Comparison of ENCODE assay signal across 1 cellular context in the genomic region with DNA sequence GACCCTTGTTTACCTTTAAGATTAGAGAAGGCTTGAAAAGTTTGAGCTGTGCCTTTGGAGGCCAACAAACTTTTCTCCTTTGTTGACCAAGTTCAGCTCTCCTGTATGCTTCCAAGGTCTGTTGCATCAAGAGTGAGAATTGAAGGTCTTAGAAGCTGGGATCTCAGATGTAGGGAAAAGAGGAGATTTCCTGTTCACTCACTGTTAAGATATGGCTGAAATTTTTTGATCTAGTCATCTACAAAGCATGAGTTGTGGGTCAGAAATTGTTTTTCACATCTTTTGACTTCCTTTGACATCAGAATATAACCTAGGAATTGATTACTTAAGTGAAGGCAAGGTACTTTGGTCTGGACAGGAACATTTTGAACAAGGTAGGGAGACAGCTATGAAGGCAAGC.
TF ChIP-seq lines count a peak whose summit lies in the region.

No MANE protein-coding gene starts in this region.

TF ChIP-seq in GM23338, 12 proteins besides CTCF, POLR2A, EP300 and RAD21:
- TF ChIP-seq POLR2AphosphoS5 (IDR thresholded peaks at IDR 0.05; ENCODE audit: low read depth) (no peak), NANOG (IDR thresholded peaks at IDR 0.05; ENCODE audit: borderline replicate concordance) (no peak), EZH2 (IDR thresholded peaks at IDR 0.05; ENCODE audit: low read depth, unreplicated experiment) (no peak), ZNF331 (CRISPR knock-in tag; IDR thresholded peaks at IDR 0.05; ENCODE audit: low read depth) (no peak), EZH2phosphoT487 (IDR thresholded peaks at IDR 0.05; ENCODE audit: unreplicated experiment) (no peak), JUNB (IDR thresholded peaks at IDR 0.05; ENCODE audit: unreplicated experiment) (no peak), CREB1 (CRISPR knock-in tag; IDR thresholded peaks at IDR 0.05; ENCODE audit: low read depth) (no peak), STAT1 (IDR thresholded peaks at IDR 0.05; ENCODE audit: unreplicated experiment) (no peak), ZNF114 (CRISPR knock-in tag; IDR thresholded peaks at IDR 0.05) (no peak)
- TF ChIP-seq, protein P1, sequence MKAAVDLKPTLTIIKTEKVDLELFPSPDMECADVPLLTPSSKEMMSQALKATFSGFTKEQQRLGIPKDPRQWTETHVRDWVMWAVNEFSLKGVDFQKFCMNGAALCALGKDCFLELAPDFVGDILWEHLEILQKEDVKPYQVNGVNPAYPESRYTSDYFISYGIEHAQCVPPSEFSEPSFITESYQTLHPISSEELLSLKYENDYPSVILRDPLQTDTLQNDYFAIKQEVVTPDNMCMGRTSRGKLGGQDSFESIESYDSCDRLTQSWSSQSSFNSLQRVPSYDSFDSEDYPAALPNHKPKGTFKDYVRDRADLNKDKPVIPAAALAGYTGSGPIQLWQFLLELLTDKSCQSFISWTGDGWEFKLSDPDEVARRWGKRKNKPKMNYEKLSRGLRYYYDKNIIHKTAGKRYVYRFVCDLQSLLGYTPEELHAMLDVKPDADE (IDR thresholded peaks at IDR 0.05) = no peak
- TF ChIP-seq, protein P2, sequence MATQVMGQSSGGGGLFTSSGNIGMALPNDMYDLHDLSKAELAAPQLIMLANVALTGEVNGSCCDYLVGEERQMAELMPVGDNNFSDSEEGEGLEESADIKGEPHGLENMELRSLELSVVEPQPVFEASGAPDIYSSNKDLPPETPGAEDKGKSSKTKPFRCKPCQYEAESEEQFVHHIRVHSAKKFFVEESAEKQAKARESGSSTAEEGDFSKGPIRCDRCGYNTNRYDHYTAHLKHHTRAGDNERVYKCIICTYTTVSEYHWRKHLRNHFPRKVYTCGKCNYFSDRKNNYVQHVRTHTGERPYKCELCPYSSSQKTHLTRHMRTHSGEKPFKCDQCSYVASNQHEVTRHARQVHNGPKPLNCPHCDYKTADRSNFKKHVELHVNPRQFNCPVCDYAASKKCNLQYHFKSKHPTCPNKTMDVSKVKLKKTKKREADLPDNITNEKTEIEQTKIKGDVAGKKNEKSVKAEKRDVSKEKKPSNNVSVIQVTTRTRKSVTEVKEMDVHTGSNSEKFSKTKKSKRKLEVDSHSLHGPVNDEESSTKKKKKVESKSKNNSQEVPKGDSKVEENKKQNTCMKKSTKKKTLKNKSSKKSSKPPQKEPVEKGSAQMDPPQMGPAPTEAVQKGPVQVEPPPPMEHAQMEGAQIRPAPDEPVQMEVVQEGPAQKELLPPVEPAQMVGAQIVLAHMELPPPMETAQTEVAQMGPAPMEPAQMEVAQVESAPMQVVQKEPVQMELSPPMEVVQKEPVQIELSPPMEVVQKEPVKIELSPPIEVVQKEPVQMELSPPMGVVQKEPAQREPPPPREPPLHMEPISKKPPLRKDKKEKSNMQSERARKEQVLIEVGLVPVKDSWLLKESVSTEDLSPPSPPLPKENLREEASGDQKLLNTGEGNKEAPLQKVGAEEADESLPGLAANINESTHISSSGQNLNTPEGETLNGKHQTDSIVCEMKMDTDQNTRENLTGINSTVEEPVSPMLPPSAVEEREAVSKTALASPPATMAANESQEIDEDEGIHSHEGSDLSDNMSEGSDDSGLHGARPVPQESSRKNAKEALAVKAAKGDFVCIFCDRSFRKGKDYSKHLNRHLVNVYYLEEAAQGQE (IDR thresholded peaks at IDR 0.05; ENCODE audit: unreplicated experiment) = no peak
- TF ChIP-seq, protein P3, sequence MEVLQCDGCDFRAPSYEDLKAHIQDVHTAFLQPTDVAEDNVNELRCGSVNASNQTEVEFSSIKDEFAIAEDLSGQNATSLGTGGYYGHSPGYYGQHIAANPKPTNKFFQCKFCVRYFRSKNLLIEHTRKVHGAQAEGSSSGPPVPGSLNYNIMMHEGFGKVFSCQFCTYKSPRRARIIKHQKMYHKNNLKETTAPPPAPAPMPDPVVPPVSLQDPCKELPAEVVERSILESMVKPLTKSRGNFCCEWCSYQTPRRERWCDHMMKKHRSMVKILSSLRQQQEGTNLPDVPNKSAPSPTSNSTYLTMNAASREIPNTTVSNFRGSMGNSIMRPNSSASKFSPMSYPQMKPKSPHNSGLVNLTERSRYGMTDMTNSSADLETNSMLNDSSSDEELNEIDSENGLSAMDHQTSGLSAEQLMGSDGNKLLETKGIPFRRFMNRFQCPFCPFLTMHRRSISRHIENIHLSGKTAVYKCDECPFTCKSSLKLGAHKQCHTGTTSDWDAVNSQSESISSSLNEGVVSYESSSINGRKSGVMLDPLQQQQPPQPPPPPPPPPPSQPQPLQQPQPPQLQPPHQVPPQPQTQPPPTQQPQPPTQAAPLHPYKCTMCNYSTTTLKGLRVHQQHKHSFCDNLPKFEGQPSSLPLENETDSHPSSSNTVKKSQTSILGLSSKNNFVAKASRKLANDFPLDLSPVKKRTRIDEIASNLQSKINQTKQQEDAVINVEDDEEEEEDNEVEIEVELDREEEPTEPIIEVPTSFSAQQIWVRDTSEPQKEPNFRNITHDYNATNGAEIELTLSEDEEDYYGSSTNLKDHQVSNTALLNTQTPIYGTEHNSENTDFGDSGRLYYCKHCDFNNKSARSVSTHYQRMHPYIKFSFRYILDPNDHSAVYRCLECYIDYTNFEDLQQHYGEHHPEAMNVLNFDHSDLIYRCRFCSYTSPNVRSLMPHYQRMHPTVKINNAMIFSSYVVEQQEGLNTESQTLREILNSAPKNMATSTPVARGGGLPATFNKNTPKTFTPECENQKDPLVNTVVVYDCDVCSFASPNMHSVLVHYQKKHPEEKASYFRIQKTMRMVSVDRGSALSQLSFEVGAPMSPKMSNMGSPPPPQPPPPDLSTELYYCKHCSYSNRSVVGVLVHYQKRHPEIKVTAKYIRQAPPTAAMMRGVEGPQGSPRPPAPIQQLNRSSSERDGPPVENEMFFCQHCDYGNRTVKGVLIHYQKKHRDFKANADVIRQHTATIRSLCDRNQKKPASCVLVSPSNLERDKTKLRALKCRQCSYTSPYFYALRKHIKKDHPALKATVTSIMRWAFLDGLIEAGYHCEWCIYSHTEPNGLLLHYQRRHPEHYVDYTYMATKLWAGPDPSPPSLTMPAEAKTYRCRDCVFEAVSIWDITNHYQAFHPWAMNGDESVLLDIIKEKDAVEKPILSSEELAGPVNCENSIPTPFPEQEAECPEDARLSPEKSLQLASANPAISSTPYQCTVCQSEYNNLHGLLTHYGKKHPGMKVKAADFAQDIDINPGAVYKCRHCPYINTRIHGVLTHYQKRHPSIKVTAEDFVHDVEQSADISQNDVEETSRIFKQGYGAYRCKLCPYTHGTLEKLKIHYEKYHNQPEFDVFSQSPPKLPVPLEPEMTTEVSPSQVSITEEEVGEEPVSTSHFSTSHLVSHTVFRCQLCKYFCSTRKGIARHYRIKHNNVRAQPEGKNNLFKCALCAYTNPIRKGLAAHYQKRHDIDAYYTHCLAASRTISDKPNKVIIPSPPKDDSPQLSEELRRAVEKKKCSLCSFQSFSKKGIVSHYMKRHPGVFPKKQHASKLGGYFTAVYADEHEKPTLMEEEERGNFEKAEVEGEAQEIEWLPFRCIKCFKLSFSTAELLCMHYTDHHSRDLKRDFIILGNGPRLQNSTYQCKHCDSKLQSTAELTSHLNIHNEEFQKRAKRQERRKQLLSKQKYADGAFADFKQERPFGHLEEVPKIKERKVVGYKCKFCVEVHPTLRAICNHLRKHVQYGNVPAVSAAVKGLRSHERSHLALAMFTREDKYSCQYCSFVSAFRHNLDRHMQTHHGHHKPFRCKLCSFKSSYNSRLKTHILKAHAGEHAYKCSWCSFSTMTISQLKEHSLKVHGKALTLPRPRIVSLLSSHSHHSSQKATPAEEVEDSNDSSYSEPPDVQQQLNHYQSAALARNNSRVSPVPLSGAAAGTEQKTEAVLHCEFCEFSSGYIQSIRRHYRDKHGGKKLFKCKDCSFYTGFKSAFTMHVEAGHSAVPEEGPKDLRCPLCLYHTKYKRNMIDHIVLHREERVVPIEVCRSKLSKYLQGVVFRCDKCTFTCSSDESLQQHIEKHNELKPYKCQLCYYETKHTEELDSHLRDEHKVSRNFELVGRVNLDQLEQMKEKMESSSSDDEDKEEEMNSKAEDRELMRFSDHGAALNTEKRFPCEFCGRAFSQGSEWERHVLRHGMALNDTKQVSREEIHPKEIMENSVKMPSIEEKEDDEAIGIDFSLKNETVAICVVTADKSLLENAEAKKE (CRISPR knock-in tag; IDR thresholded peaks at IDR 0.05) = no peak
TF ChIP-seq in GM23338: peak in this region for 0.
